Comparison of ENCODE assay signal across 8 cellular contexts in the genomic region with DNA sequence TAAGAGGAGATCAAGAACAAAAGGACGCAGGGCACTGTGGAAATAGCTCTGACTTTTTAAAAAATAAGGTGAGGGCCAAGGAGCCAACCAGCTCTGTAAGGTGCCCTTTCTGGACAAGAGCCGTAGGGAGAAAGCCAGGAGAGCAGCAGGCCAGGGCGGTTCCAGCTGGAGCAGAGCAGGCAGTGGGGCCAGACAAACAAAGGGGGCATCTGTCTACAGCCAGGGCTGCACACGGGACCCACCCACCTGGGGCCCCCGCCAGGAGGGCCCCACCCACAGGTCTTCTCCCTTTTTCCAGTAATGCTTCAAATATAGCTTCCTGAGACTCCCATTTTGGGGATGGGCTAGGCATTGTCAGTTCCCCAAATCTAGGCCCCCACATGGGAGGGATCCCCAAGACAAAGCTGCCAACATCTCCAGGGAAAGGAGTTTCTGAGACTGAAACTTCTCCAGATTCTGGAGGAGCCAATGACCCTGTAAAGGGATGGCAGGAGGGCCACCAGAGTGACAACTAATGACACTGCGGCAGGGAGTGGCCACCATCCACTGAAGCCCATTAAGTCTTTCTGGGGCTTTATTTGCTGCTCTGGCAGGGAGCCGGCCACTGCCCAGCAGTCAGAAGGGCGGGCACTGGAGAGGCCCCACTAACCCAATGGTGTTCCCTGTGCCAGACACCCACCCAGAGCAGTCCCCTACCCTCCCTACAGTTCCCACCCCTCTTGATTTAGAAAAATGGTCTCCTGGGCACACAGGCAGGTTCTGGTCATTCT. TPM values are rescaled to one million over a fixed set of nuclear protein-coding genes. Genes with fewer than 3 reads are reported as not detected.
A peak's percentile ranks its signal among the peaks of the same experiment; 100 is the strongest.
DNase-seq lines count a peak whose midpoint lies in the region; TF ChIP-seq lines count a peak whose summit lies in the region.

No MANE protein-coding gene starts in this region.

- TF ChIP-seq POLR2A in stomach (IDR thresholded peaks at IDR 0.05), result no peak

- H3K27me3 Mint-ChIP-seq in T-helper 1 cell treated with Interleukin-12 subunit alpha and Interleukin-12 subunit beta and Interleukin-4 antibody, amounts not matched to agents 30 μg/mL and 1 μg/mL, for 36 hours (ENCODE audit: low read depth), result peaks cover 25% of the 10 kb centered on the region
- H3K27me3 Mint-ChIP-seq in activated T-helper 2 cell treated with anti-CD3 and anti-CD28 coated beads, Interferon-gamma antibody, Interleukin-2, Interleukin-4, amounts not matched to agents 10 μg/mL and 5 μg/mL and 100 μg/mL, durations not matched to agents 14 hours and 24 hours and 36 hours (ENCODE audit: low read depth), result peaks cover 19% of the 10 kb centered on the region

- H3K9me3 Mint-ChIP-seq in T-helper 1 cell treated with Interleukin-12 subunit alpha and Interleukin-12 subunit beta and Interleukin-4 antibody, amounts not matched to agents 30 μg/mL and 1 μg/mL, for 36 hours, result no peaks in the 10 kb centered on the region
- H3K9me3 Mint-ChIP-seq in activated T-helper 2 cell treated with anti-CD3 and anti-CD28 coated beads, Interferon-gamma antibody, Interleukin-2, Interleukin-4, amounts not matched to agents 10 μg/mL and 5 μg/mL and 100 μg/mL, durations not matched to agents 14 hours and 24 hours and 36 hours, result no peaks in the 10 kb centered on the region

- peaks cover 2% of the 10 kb centered on the region for H3K36me3 Mint-ChIP-seq in T-helper 1 cell treated with Interleukin-12 subunit alpha and Interleukin-12 subunit beta and Interleukin-4 antibody, amounts not matched to agents 30 μg/mL and 1 μg/mL, for 36 hours (ENCODE audit: low read depth)
- no peaks in the 10 kb centered on the region for H3K36me3 Mint-ChIP-seq in activated T-helper 2 cell treated with anti-CD3 and anti-CD28 coated beads, Interferon-gamma antibody, Interleukin-2, Interleukin-4, amounts not matched to agents 10 μg/mL and 5 μg/mL and 100 μg/mL, durations not matched to agents 14 hours and 24 hours and 36 hours (ENCODE audit: low read depth)

- H3K27ac Mint-ChIP-seq in T-helper 1 cell treated with Interleukin-12 subunit alpha and Interleukin-12 subunit beta and Interleukin-4 antibody, amounts not matched to agents 30 μg/mL and 1 μg/mL, for 36 hours, result peak overlapping the region; percentile 45
- no peak overlapping the region for H3K27ac Mint-ChIP-seq in activated T-helper 2 cell treated with anti-CD3 and anti-CD28 coated beads, Interferon-gamma antibody, Interleukin-2, Interleukin-4, amounts not matched to agents 10 μg/mL and 5 μg/mL and 100 μg/mL, durations not matched to agents 14 hours and 24 hours and 36 hours

- peak overlapping the region in 4 of 5 donors; percentile 79 to 87 (median 83) for H3K27ac ChIP-seq in stomach

- intact Hi-C loops in activated T-helper 2 cell treated with anti-CD3 and anti-CD28 coated beads, Interferon-gamma antibody, Interleukin-2, Interleukin-4, amounts not matched to agents 10 μg/mL and 5 μg/mL and 100 μg/mL, durations not matched to agents 14 hours and 24 hours and 36 hours (cut with micrococcal nuclease), result loop anchor here (5.0 kb wide), 2 partner anchors 46 to 381 kb away; a partner anchor contains a TSS
- intact Hi-C loops in stomach (cut with DNase I; ENCODE audit: low total_unique reads), result no loop called here

- peak overlapping the region; percentile 98 for H3K4me3 Mint-ChIP-seq in T-helper 1 cell treated with Interleukin-12 subunit alpha and Interleukin-12 subunit beta and Interleukin-4 antibody, amounts not matched to agents 30 μg/mL and 1 μg/mL, for 36 hours
- H3K4me3 Mint-ChIP-seq in activated T-helper 2 cell treated with anti-CD3 and anti-CD28 coated beads, Interferon-gamma antibody, Interleukin-2, Interleukin-4, amounts not matched to agents 10 μg/mL and 5 μg/mL and 100 μg/mL, durations not matched to agents 14 hours and 24 hours and 36 hours (ENCODE audit: low read depth), result peak overlapping the region; percentile 86

- peaks cover 6% of the 10 kb centered on the region for H3K4me1 Mint-ChIP-seq in T-helper 1 cell treated with Interleukin-12 subunit alpha and Interleukin-12 subunit beta and Interleukin-4 antibody, amounts not matched to agents 30 μg/mL and 1 μg/mL, for 36 hours (ENCODE audit: low read depth)
- peaks cover 12% of the 10 kb centered on the region for H3K4me1 Mint-ChIP-seq in activated T-helper 2 cell treated with anti-CD3 and anti-CD28 coated beads, Interferon-gamma antibody, Interleukin-2, Interleukin-4, amounts not matched to agents 10 μg/mL and 5 μg/mL and 100 μg/mL, durations not matched to agents 14 hours and 24 hours and 36 hours (ENCODE audit: low read depth)

- H3K4me3 ChIP-seq in iPS-18c (ENCODE audit: insufficient read depth, low read depth, low read length) (peak overlapping the region; percentile 97), stomach (peak overlapping the region; percentile 83 to 92 (median 88))

- WGBS in stomach, 5 donors, result 34 to 46% (median 36%) methylated on average over 7 to 8 of the region's 8 CpGs

- H3K27me3 ChIP-seq in stomach, result peaks cover 0 to 17% (median 6%) of the 10 kb centered on the region in 3 donors

- no peak for TF ChIP-seq EP300 in stomach (IDR thresholded peaks at IDR 0.05)

- H3K36me3 ChIP-seq in stomach, result no peaks in the 10 kb centered on the region

- no peak for TF ChIP-seq CTCF in stomach (IDR thresholded peaks at IDR 0.05)

- peaks cover 50 to 75% (median 70%) of the 10 kb centered on the region in 4 donors for H3K4me1 ChIP-seq in stomach

- no peak for DNase-seq in T-helper 1 cell
- no peak for DNase-seq in activated T-helper 2 cell treated with anti-CD3 and anti-CD28 coated beads, Interferon-gamma antibody, Interleukin-2, Interleukin-4, amounts not matched to agents 10 μg/mL and 5 μg/mL and 100 μg/mL, durations not matched to agents 14 hours and 24 hours and 36 hours (ENCODE audit: low spot score)
- no peak for DNase-seq in stomach
- no peak for DNase-seq in NCI-H2227 treated with DMSO at 0.1 percent for 48 hours (lab: John Stamatoyannopoulos, UW)
- DNase-seq in SIG-M5 (lab: John Stamatoyannopoulos, UW), result no peak
- DNase-seq in NCI-H1436 treated with DMSO at 0.1 percent for 48 hours (lab: John Stamatoyannopoulos, UW), result no peak

- no peaks in the 10 kb centered on the region for H3K9me3 ChIP-seq in iPS-18c (ENCODE audit: control insufficient read depth, insufficient read depth, low read length)
- no peaks in the 10 kb centered on the region for H3K9me3 ChIP-seq in stomach

RNA-seq across cellular contexts. Expression of a gene that starts 1.9 kb away (rescaled TPM):
- total RNA-seq in activated T-helper 2 cell treated with anti-CD3 and anti-CD28 coated beads, Interferon-gamma antibody, Interleukin-2, Interleukin-4, amounts not matched to agents 10 μg/mL and 5 μg/mL and 100 μg/mL, durations not matched to agents 14 hours and 24 hours and 36 hours, result 7.0 and 8.9 TPM in 2 replicates
- total RNA-seq in stomach, result 10 to 100 TPM in 2 of 5 donors, 1 to 10 TPM in 3; 1.8 to 16.8 (median 8.8) TPM
- polyA plus RNA-seq in stomach, result 1 to 10 TPM; 4.4 to 6.9 (median 4.8) TPM

RNA-seq across cellular contexts. Expression of a gene that starts 46.6 kb away (rescaled TPM):
- total RNA-seq in activated T-helper 2 cell treated with anti-CD3 and anti-CD28 coated beads, Interferon-gamma antibody, Interleukin-2, Interleukin-4, amounts not matched to agents 10 μg/mL and 5 μg/mL and 100 μg/mL, durations not matched to agents 14 hours and 24 hours and 36 hours, result 67.0 and 69.2 TPM in 2 replicates
- 10 to 100 TPM in 1 of 5 donors, 1 to 10 TPM in 3, under 1 TPM in 1; 0.45 to 13.6 (median 5.7) TPM for total RNA-seq in stomach
- 10 to 100 TPM in 1 of 3 donors, 1 to 10 TPM in 2; 4.6 to 12.1 (median 5.8) TPM for polyA plus RNA-seq in stomach
